31 cellular contexts compared by ENCODE assay signal in the genomic region with DNA sequence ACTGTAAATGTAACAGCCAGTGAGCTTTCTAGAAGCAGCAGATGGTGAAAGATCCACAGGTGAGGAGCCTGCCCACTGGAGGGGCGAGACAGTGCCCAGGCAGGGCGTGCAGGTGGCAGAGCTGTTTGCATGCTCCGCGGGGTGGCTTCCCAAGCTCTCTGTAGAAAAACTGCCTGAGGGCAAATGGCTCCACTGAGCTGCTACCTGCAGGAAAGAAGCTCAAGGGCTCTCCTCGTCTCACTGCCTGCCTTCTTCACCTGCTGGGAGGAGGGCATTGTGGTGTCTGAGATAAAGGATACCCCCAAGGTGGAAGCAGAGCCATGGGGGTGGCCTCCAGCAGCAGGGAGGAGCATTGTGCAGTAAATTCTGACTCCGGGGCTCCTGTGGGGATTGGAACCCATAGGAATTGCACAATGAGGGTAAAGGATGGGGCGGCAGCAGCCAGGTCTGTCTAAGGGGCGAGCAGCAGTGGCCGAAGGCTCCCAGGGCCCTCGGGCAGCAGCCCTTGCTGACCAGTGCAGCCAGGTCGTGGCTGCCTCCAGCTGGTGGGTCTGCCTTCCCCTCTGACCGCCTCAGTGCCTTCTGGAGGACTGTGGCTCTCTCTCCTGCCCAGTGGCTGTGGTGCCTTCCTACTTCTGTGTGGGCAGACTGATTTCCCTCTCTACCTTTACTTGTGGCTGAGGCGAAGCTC. TPM values are rescaled to one million over a fixed set of nuclear protein-coding genes. Genes with fewer than 3 reads are reported as not detected.
DNase-seq lines count a peak whose midpoint lies in the region; ATAC-seq lines count a peak whose summit lies in the region.
"Had no signal": no experiment of that assay in that cellular context is flagged by ENCODE, and none has a peak within 500 bp of the region (broad histone marks: within the 10 kb centered on the region; RNA-seq: fewer than 3 reads in every experiment).

No MANE protein-coding gene starts in this region.

- peaks cover 29% of the 10 kb centered on the region; the same call in 1 of the 2 replicates for H4K20me1 ChIP-seq in BLaER1

- POLR2A ChIA-PET in naive thymus-derived CD4-positive, alpha-beta T cell (lab: Charles Lee) = no interaction called here

- peak overlapping the region in 2 of 9 donors; percentile 19 to 50 for H3K27ac Mint-ChIP-seq in naive thymus-derived CD4-positive, alpha-beta T cell
- H3K27ac Mint-ChIP-seq: activated CD8-positive, alpha-beta T cell treated with anti-CD3 and anti-CD28 coated beads for 36 hours; activated naive CD4-positive, alpha-beta T cell treated with anti-CD3 and anti-CD28 coated beads for 36 hours; type B pancreatic cell had no signal

- intact Hi-C loops in naive thymus-derived CD4-positive, alpha-beta T cell (cut with micrococcal nuclease) = loop anchor here in 1 of 2 donors (5.0 kb wide), 1 partner anchor 396 kb away; no protein-coding TSS in a partner anchor

- H3K4me2 ChIP-seq in BLaER1 = peak overlapping the region; percentile 65

- H3K4me1 ChIP-seq in BLaER1 = peaks cover 69% of the 10 kb centered on the region
- no peaks in the 10 kb centered on the region for H3K4me1 ChIP-seq in effector memory CD4-positive, alpha-beta T cell (ENCODE audit: control insufficient read depth, insufficient read depth, low read length, poor library complexity, severe bottlenecking)
- H3K4me1 ChIP-seq in naive thymus-derived CD4-positive, alpha-beta T cell (ENCODE audit: control insufficient read depth in 2 of 2, insufficient read depth in 2 of 2, low read length in 2 of 2) = peaks cover 0 to 5% of the 10 kb centered on the region in 2 donors

- no peaks in the 10 kb centered on the region for H3K27me3 Mint-ChIP-seq in naive thymus-derived CD4-positive, alpha-beta T cell
- H3K27me3 Mint-ChIP-seq: activated CD8-positive, alpha-beta T cell treated with anti-CD3 and anti-CD28 coated beads for 36 hours; CD4-positive, CD25-positive, alpha-beta regulatory T cell; type B pancreatic cell had no signal

- CTCF ChIA-PET in naive thymus-derived CD4-positive, alpha-beta T cell (lab: Charles Lee) = interaction anchor here (2.1 kb wide), 1 partner anchor 9 kb away, joined by 4 read pairs; no protein-coding TSS in a partner anchor

- peaks cover 0 to 38% (median 7%) of the 10 kb centered on the region in 7 donors for H3K4me1 Mint-ChIP-seq in naive thymus-derived CD4-positive, alpha-beta T cell

- no peak overlapping the region for H3K4me3 ChIP-seq in BLaER1
- no peak overlapping the region for H3K4me3 ChIP-seq in effector memory CD4-positive, alpha-beta T cell (ENCODE audit: insufficient read depth, low read depth, low read length, poor library complexity, severe bottlenecking)
- H3K4me3 ChIP-seq in naive thymus-derived CD4-positive, alpha-beta T cell (ENCODE audit: low read length) = no peak overlapping the region
- H3K4me3 ChIP-seq: dorsolateral prefrontal cortex, GM12878, lung, SJCRH30, spleen, stomach had no signal

- peaks cover 0 to 41% (median 1%) of the 10 kb centered on the region in 5 donors for H3K36me3 Mint-ChIP-seq in naive thymus-derived CD4-positive, alpha-beta T cell

- no peaks in the 10 kb centered on the region for H3K27me3 ChIP-seq in BLaER1
- no peaks in the 10 kb centered on the region for H3K27me3 ChIP-seq in effector memory CD4-positive, alpha-beta T cell (replicated peaks; ENCODE audit: control insufficient read depth, insufficient read depth, low read length, poor library complexity, severe bottlenecking)
- no peaks in the 10 kb centered on the region for H3K27me3 ChIP-seq in naive thymus-derived CD4-positive, alpha-beta T cell (ENCODE audit: control insufficient read depth in 2 of 2, insufficient read depth in 2 of 2, low read length in 2 of 2)
- H3K27me3 ChIP-seq: dorsolateral prefrontal cortex, SJCRH30, spleen, stomach had no signal

- H3K9me3 ChIP-seq in BLaER1 = no peaks in the 10 kb centered on the region
- H3K9me3 ChIP-seq in effector memory CD4-positive, alpha-beta T cell (ENCODE audit: control insufficient read depth, low read length) = no peaks in the 10 kb centered on the region
- no peaks in the 10 kb centered on the region for H3K9me3 ChIP-seq in naive thymus-derived CD4-positive, alpha-beta T cell (ENCODE audit: control insufficient read depth in 2 of 3, low read length in 3 of 3)
- H3K9me3 ChIP-seq: SJCRH30, spleen, stomach had no signal

- peaks cover 80% of the 10 kb centered on the region for H3K36me3 ChIP-seq in BLaER1
- H3K36me3 ChIP-seq in effector memory CD4-positive, alpha-beta T cell (ENCODE audit: control insufficient read depth, insufficient read depth, low read length) = peaks cover 57% of the 10 kb centered on the region
- peaks cover 0 to 74% (median 3%) of the 10 kb centered on the region in 3 experiments for H3K36me3 ChIP-seq in naive thymus-derived CD4-positive, alpha-beta T cell (ENCODE audit: control insufficient read depth in 2 of 3, insufficient read depth in 3 of 3, low read length in 3 of 3)
- H3K36me3 ChIP-seq: SJCRH30 had no signal

- peak; percentile 82 for DNase-seq in DMS79 treated with DMSO at 0.1 percent for 48 hours (lab: John Stamatoyannopoulos, UW)
- peak; percentile 75 for DNase-seq in NCI-H2081 treated with DMSO at 0.1 percent for 48 hours (lab: John Stamatoyannopoulos, UW)
- peak; percentile 75 for DNase-seq in cerebellar cortex (ENCODE audit: low spot score)
- DNase-seq in T-helper 9 cell = no peak
- DNase-seq in effector memory CD4-positive, alpha-beta T cell = no peak
- DNase-seq in naive thymus-derived CD4-positive, alpha-beta T cell = no peak
- DNase-seq in activated effector memory CD4-positive, alpha-beta T cell treated with Interleukin-2 at 50 U/mL for 16 hours = no peak
- DNase-seq: activated CD8-positive, alpha-beta T cell treated with anti-CD3 and anti-CD28 coated beads for 36 hours; activated naive CD4-positive, alpha-beta T cell treated with anti-CD3 and anti-CD28 coated beads for 36 hours; aorta; DMS153; foreskin fibroblast; kidney; NCI-H187 treated with DMSO at 0.1 percent for 48 hours; NCI-H82; retina; SJCRH30; spleen; stimulated activated CD4-positive, alpha-beta T cell treated with anti-CD3 and anti-CD28 coated beads, Interleukin-4, amount 100 ng/mL, for 24 hours; stomach; T-helper 1 cell; WERI-Rb-1 had no signal

- peak overlapping the region; percentile 23; the same call in 1 of the 2 replicates for H3K27ac ChIP-seq in BLaER1
- no peak overlapping the region for H3K27ac ChIP-seq in effector memory CD4-positive, alpha-beta T cell (ENCODE audit: insufficient read depth, low read length, poor library complexity, severe bottlenecking)
- no peak overlapping the region for H3K27ac ChIP-seq in naive thymus-derived CD4-positive, alpha-beta T cell (ENCODE audit: low read depth, low read length)
- H3K27ac ChIP-seq: epithelial cell of prostate, spleen, stomach had no signal

- no peak overlapping the region for H3K4me3 Mint-ChIP-seq in naive thymus-derived CD4-positive, alpha-beta T cell
- H3K4me3 Mint-ChIP-seq: activated CD8-positive, alpha-beta T cell treated with anti-CD3 and anti-CD28 coated beads for 36 hours; activated naive CD4-positive, alpha-beta T cell treated with anti-CD3 and anti-CD28 coated beads for 36 hours; CD4-positive, CD25-positive, alpha-beta regulatory T cell; type B pancreatic cell had no signal

- ATAC-seq in naive thymus-derived CD4-positive, alpha-beta T cell = no peak
- ATAC-seq: activated CD8-positive, alpha-beta T cell treated with anti-CD3 and anti-CD28 coated beads for 36 hours; GM12878; HepG2; Panc1 had no signal

- peak overlapping the region; percentile 51; the same call in 1 of the 2 replicates for H3K9ac ChIP-seq in BLaER1

- no peaks in the 10 kb centered on the region for H3K9me3 Mint-ChIP-seq in naive thymus-derived CD4-positive, alpha-beta T cell
- H3K9me3 Mint-ChIP-seq: activated CD8-positive, alpha-beta T cell treated with anti-CD3 and anti-CD28 coated beads for 36 hours; activated naive CD4-positive, alpha-beta T cell treated with anti-CD3 and anti-CD28 coated beads for 36 hours; CD4-positive, CD25-positive, alpha-beta regulatory T cell; type B pancreatic cell had no signal

RNA-seq across cellular contexts. Expression of a gene that starts 28.0 kb away (rescaled TPM):
- total RNA-seq in naive thymus-derived CD4-positive, alpha-beta T cell = under 1 TPM in 3 of 5 experiments, not detected in 2; 0.07 to 0.42 (median 0.22) TPM
- polyA plus RNA-seq in naive thymus-derived CD4-positive, alpha-beta T cell = under 1 TPM in 1 of 2 donors, not detected in 1; 0.12 TPM
- total RNA-seq: aorta, HepG2, stomach had no signal

Comparison
In these comparisons a context has a peak if more than half of its experiments do, and no peak if none do; other contexts are left out.
1. DNase-seq: peak in DMS79 treated with DMSO at 0.1 percent for 48 hours (single experiment), NCI-H2081 treated with DMSO at 0.1 percent for 48 hours (single experiment) and cerebellar cortex (single experiment); none in T-helper 9 cell (single experiment), effector memory CD4-positive, alpha-beta T cell (0 of 3), naive thymus-derived CD4-positive, alpha-beta T cell (0 of 9) and activated effector memory CD4-positive, alpha-beta T cell treated with Interleukin-2 at 50 U/mL for 16 hours (single experiment).